10 cellular contexts compared by ENCODE assay signal in genomic region chr20:51753220-51753619, GRCh38. TPM values are rescaled to one million over a fixed set of nuclear protein-coding genes. Genes with fewer than 3 reads are reported as not detected.
A peak's percentile ranks its signal among the peaks of the same experiment; 100 is the strongest.
DNase-seq lines count a peak whose midpoint lies in the region; ATAC-seq, FAIRE-seq and TF ChIP-seq lines count a peak whose summit lies in the region.
"Not testable (repeated sequence)": the region's sequence is repeated elsewhere in the genome, so short reads cannot be mapped to it uniquely, and the experiment has no call there.
"Had no signal": no experiment of that assay in that cellular context is flagged by ENCODE, and none has a peak within 500 bp of the region (broad histone marks: within the 10 kb centered on the region; RNA-seq: fewer than 3 reads in every experiment).

No MANE protein-coding gene starts in this region.

- ATAC-seq in A549: not testable (repeated sequence)

- in situ Hi-C loops in GM23248 (cut with MboI): not testable (repeated sequence)

- H3K9ac ChIP-seq in GM23248; liver (ENCODE audit: low read depth in 1 of 2, low read length in 2 of 2): not testable (repeated sequence)
- peak overlapping the region; percentile 71 for H3K9ac ChIP-seq in skeletal muscle satellite cell (ENCODE audit: low read depth, low read length)

- H3K36me3 ChIP-seq in GM23248 (ENCODE audit: low read depth); ascending aorta; liver (ENCODE audit: control insufficient read depth in 4 of 4, insufficient read depth in 3 of 4, low read depth in 1 of 4, low read length in 3 of 4); skeletal muscle satellite cell (ENCODE audit: insufficient read depth, low read length); uterus: not testable (repeated sequence)

- H3K9me2 ChIP-seq in GM23248 (ENCODE audit: insufficient read depth): not testable (repeated sequence)

- not testable (repeated sequence) for TF ChIP-seq POLR2A in A549 (IDR thresholded peaks at IDR 0.05; ENCODE audit: low read length); uterus (IDR thresholded peaks at IDR 0.05)

- POLR2A ChIA-PET in A549 (lab: Yijun Ruan, JAX); RWPE1 (lab: Yijun Ruan, JAX; ENCODE audit: low non-redundant PET): not testable (repeated sequence)

- peak overlapping the region; percentile 72 to 89; a peak in 5 of 6 replicates for H3K27ac ChIP-seq in A549
- H3K27ac ChIP-seq in GM23248: peak overlapping the region; percentile 97
- H3K27ac ChIP-seq in RWPE1: peak overlapping the region; percentile 73
- peak overlapping the region; percentile 82 to 90 for H3K27ac ChIP-seq in ascending aorta
- H3K27ac ChIP-seq in epithelial cell of prostate: peak overlapping the region; percentile 86
- H3K27ac ChIP-seq in liver (ENCODE audit: low read depth in 1 of 2, low read length in 2 of 2): peak overlapping the region; percentile 74 to 84
- H3K27ac ChIP-seq in uterus: peak overlapping the region; percentile 82 to 83

- H3K79me2 ChIP-seq in GM23248 (ENCODE audit: insufficient read depth): peaks cover 64% of the 10 kb centered on the region

- TF ChIP-seq CTCF in A549 (IDR thresholded peaks at IDR 0.05); RWPE1 (conservative IDR thresholded peaks at IDR 0.05; ENCODE audit: low read depth); ascending aorta (IDR thresholded peaks at IDR 0.05); liver (IDR thresholded peaks at IDR 0.05; ENCODE audit: low read depth, low read length, missing input control); uterus (IDR thresholded peaks at IDR 0.05): not testable (repeated sequence)

- not testable (repeated sequence) for TF ChIP-seq RAD21 in A549 (conservative IDR thresholded peaks at IDR 0.05 in 1 of 2, IDR thresholded peaks at IDR 0.05 in 1 of 2); liver (IDR thresholded peaks at IDR 0.05)

- not testable (repeated sequence) for FAIRE-seq in A549 (lab: Jason Lieb, UNC)

- TF ChIP-seq EP300 in A549 (IDR thresholded peaks at IDR 0.05): not testable (repeated sequence)

- CTCF ChIA-PET in A549 (lab: Yijun Ruan, JAX) (interaction anchor here (0.7 to 6.0 kb wide), 3 partner anchors 14 to 765 kb away, joined by 3 to 25 read pairs (median 3); no protein-coding TSS in a partner anchor), RWPE1 (lab: Yijun Ruan, JAX) (interaction anchor here (0.6 to 0.7 kb wide), 4 partner anchors 30 to 218 kb away, joined by 3 to 9 read pairs (median 5); no protein-coding TSS in a partner anchor)

- H3K9me3 ChIP-seq in A549; GM23248 (ENCODE audit: low read depth); ascending aorta; liver (ENCODE audit: control insufficient read depth in 4 of 4, low read length in 3 of 4); skeletal muscle satellite cell (replicated peaks; ENCODE audit: low read length); uterus: not testable (repeated sequence)

- not testable (repeated sequence) for H3K27me3 ChIP-seq in GM23248 (replicated peaks; ENCODE audit: insufficient read depth); ascending aorta; liver (ENCODE audit: control insufficient read depth in 4 of 4, insufficient read depth in 4 of 4, low read length in 3 of 4); skeletal muscle satellite cell (ENCODE audit: control insufficient read depth, insufficient read depth, low read length); uterus

- WGBS in A549 (ENCODE audit: missing lambda C conversion rate): 95% methylated on average over 8 of the region's 8 CpGs
- 92 to 96% methylated on average over 8 of the region's 8 CpGs for WGBS in GM23248 (ENCODE audit: low coverage in 1 of 2, low lambda C conversion rate in 2 of 2, missing lambda C conversion rate in 2 of 2), 2 experiments
- WGBS in liver: 93% methylated on average over 8 of the region's 8 CpGs

- intact Hi-C loops in ascending aorta (cut with DNase I): loop anchor here (5.0 to 10.0 kb wide), 5 partner anchors 121 to 439 kb away; partner anchors contain the start of gene ZFP64
- intact Hi-C loops in uterus (cut with DNase I; ENCODE audit: low total_unique reads): not testable (repeated sequence)

- DNase-seq in A549 (ENCODE audit: low read depth in 1 of 2, low spot score in 1 of 2); GM23248; RWPE1 (ENCODE audit: low spot score); ascending aorta (ENCODE audit: low spot score in 2 of 2); epithelial cell of prostate (ENCODE audit: low read depth, low spot score); uterus: not testable (repeated sequence)

- H3K4me3 ChIP-seq in A549; GM23248; ascending aorta; liver (ENCODE audit: low read depth in 1 of 3, low read length in 3 of 3); skeletal muscle satellite cell (ENCODE audit: low read length); uterus: not testable (repeated sequence)

- H3F3A ChIP-seq in GM23248 (ENCODE audit: insufficient read depth): peaks cover 33% of the 10 kb centered on the region

- not testable (repeated sequence) for H4K20me1 ChIP-seq in GM23248 (ENCODE audit: insufficient read depth)

- peak overlapping the region; percentile 76 for H3K4me2 ChIP-seq in A549
- H3K4me2 ChIP-seq in GM23248 (ENCODE audit: unreplicated experiment); skeletal muscle satellite cell (ENCODE audit: low read length): not testable (repeated sequence)

- H2AFZ ChIP-seq in GM23248: not testable (repeated sequence)

- peaks cover 44% of the 10 kb centered on the region for H3K4me1 ChIP-seq in A549
- peaks cover 41% of the 10 kb centered on the region for H3K4me1 ChIP-seq in GM23248 (ENCODE audit: insufficient read depth)
- H3K4me1 ChIP-seq in ascending aorta: peaks cover 4 to 33% of the 10 kb centered on the region in 2 donors
- H3K4me1 ChIP-seq in liver (ENCODE audit: control insufficient read depth in 4 of 4, insufficient read depth in 4 of 4, low read length in 3 of 4): peaks cover 4 to 22% (median 8%) of the 10 kb centered on the region in 4 donors
- H3K4me1 ChIP-seq in skeletal muscle satellite cell (ENCODE audit: control insufficient read depth, insufficient read depth, low read length): peaks cover 38% of the 10 kb centered on the region
- H3K4me1 ChIP-seq in uterus: peaks cover 3 to 20% of the 10 kb centered on the region in 2 donors

RNA-seq across cellular contexts. Expression of gene ATP9A, which starts 15.0 kb away (rescaled TPM):
- polyA plus RNA-seq in A549 (2011; rRNA removed) (23.3 and 23.6 TPM in 2 replicates), A549 (2017; fragmentation: RNase III; extraction: RNeasy Plus Mini Kit Qiagen cat#74134 plus additional on column Dnase treatment) (8.5 to 10.2 TPM (median 9.9 TPM) in 3 replicates), GM23248 (2016; fragmentation: Nextera tagmentation; extraction: Ambion mirVana) (6.7 and 6.9 TPM in 2 replicates), liver (1 to 10 TPM; 2.4 to 5.1 TPM)
- 5.5 and 7.0 TPM in 2 replicates for polyA plus RNA-seq in A549 (2012; cell fraction: cytosol; rRNA removed)
- polyA plus RNA-seq in A549 (2012; cell fraction: nucleus; rRNA removed): 7.2 and 9.0 TPM in 2 replicates
- polyA minus RNA-seq in A549 (2011; rRNA and poly(A)+ RNA removed): 61.2 and 62.6 TPM in 2 replicates
- 14.2 and 15.9 TPM in 2 replicates for total RNA-seq in GM23248 (2014; rRNA removed; shearing (Covaris generic))
- total RNA-seq in ascending aorta (14.5 TPM), liver (10 to 100 TPM; 14.7 to 16.7 TPM), uterus (10 to 100 TPM; 15.1 to 50.8 (median 30.0) TPM)
- 9.0 and 9.9 TPM in 2 replicates for total RNA-seq in skeletal muscle satellite cell (2012; rRNA removed)

RNA-seq across cellular contexts. Expression of gene SALL4, which starts 49.1 kb away (rescaled TPM):
- polyA plus RNA-seq in A549 (2011; rRNA removed) (7.6 and 8.5 TPM in 2 replicates), A549 (2017; fragmentation: RNase III; extraction: RNeasy Plus Mini Kit Qiagen cat#74134 plus additional on column Dnase treatment) (2.3 to 3.8 TPM (median 2.5 TPM) in 3 replicates), GM23248 (2016; fragmentation: Nextera tagmentation; extraction: Ambion mirVana) (not detected in 2 replicates), liver (under 1 TPM; 0.16 to 0.71 TPM)
- 2.0 and 2.2 TPM in 2 replicates for polyA plus RNA-seq in A549 (2012; cell fraction: cytosol; rRNA removed)
- polyA plus RNA-seq in A549 (2012; cell fraction: nucleus; rRNA removed): 12.2 and 12.8 TPM in 2 replicates
- polyA minus RNA-seq in A549 (2011; rRNA and poly(A)+ RNA removed): 3.7 and 4.1 TPM in 2 replicates
- total RNA-seq in GM23248 (2014; rRNA removed; shearing (Covaris generic)): not detected in 2 replicates
- total RNA-seq in ascending aorta (not detected), liver (1 to 10 TPM; 2.0 to 3.6 TPM), uterus (under 1 TPM in 2 of 4 donors, not detected in 2; 0.09 to 0.55 TPM)
- total RNA-seq in skeletal muscle satellite cell (2012; rRNA removed): not detected in 2 replicates
- total RNA-seq: A172 had no signal
- polyA plus RNA-seq: IgD-negative memory B cell had no signal
